Comparison of ENCODE assay signal across 8 cellular contexts in genomic region chr3:23805881-23806321, GRCh38. TPM values are rescaled to one million over a fixed set of nuclear protein-coding genes. Genes with fewer than 3 reads are reported as not detected.
DNase-seq lines count a peak whose midpoint lies in the region; ATAC-seq and TF ChIP-seq lines count a peak whose summit lies in the region.

Gene UBE2E1, plus strand, starts transcription at chr3:23805955. Its CDS starts 1,315 bp downstream, at chr3:23807270.

- H3K9me3 Mint-ChIP-seq in mesothelial cell of epicardium: no peaks in the 10 kb centered on the region

- peaks cover 43% of the 10 kb centered on the region for H3K4me1 Mint-ChIP-seq in mesothelial cell of epicardium

- TF ChIP-seq CTCF in AG04449 (IDR thresholded peaks at IDR 0.05; ENCODE audit: insufficient read depth, low read length, missing control alignments) (no peak), mesothelial cell of epicardium (IDR thresholded peaks at IDR 0.05; ENCODE audit: unreplicated experiment) (no peak)

- in situ Hi-C loops in endometrial microvascular endothelial cells (cut with HindIII; ENCODE audit: inconsistent ontology term, low pct_unique_long_range_greater_than_20kb, low sequenced_read_pairs): no loop called here

- H3K4me3 Mint-ChIP-seq in mesothelial cell of epicardium: peak within 1 kb of the TSS; percentile 96

- ATAC-seq in GM18519 (IDR thresholded peaks at IDR 0.05; ENCODE audit: low FRiP score, unreplicated experiment) (peak; percentile 62), HG03039 (IDR thresholded peaks at IDR 0.05; ENCODE audit: unreplicated experiment) (peak; percentile 62)

- POLR2A ChIA-PET in AG04449 (lab: Yijun Ruan, JAX): no interaction called here

- CTCF ChIA-PET in AG04449 (lab: Yijun Ruan, JAX): no interaction called here

- DNase-seq in AG04449 (ENCODE audit: low read depth, low spot score): peak; percentile 10
- peak; percentile 79 for DNase-seq in NOMO-1 treated with DMSO at 0.1 percent for 48 hours (lab: John Stamatoyannopoulos, UW; ENCODE audit: unreplicated experiment)
- DNase-seq in activated CD8-positive, alpha-beta memory T cell treated with anti-CD3 and anti-CD28 coated beads, Interleukin-2, amount 50 U/mL, for 1 hour (ENCODE audit: extremely low read depth): peak; percentile 25
- peak; percentile 32 to 67 for DNase-seq in mesothelial cell of epicardium (ENCODE audit: low spot score in 2 of 2, unreplicated experiment in 2 of 2)
- peak; percentile 37 to 54 for DNase-seq in stimulated activated CD8-positive, alpha-beta memory T cell treated with anti-CD3 and anti-CD28 coated beads, Interleukin-4, amount 100 ng/mL, for 4 hours (ENCODE audit: low read depth in 2 of 2, low spot score in 1 of 2)

- H3K27me3 Mint-ChIP-seq in mesothelial cell of epicardium (ENCODE audit: low read depth): no peaks in the 10 kb centered on the region

- peak within 1 kb of the TSS; percentile 73 for H3K4me3 ChIP-seq in AG04449 (ENCODE audit: low read depth, low read length)

- peaks cover 2% of the 10 kb centered on the region for H3K36me3 Mint-ChIP-seq in mesothelial cell of epicardium

- H3K27ac Mint-ChIP-seq in mesothelial cell of epicardium: peak within 1 kb of the TSS; percentile 95

RNA-seq across cellular contexts. Expression of gene UBE2E1, which starts in this region (rescaled TPM):
- total RNA-seq in endometrial microvascular endothelial cells (ENCODE audit: inconsistent ontology term) (151 TPM), mesothelial cell of epicardium (89.9 to 93.3 TPM (median 90.4 TPM) in 3 replicates)

Comparison
In these comparisons a context has a peak if more than half of its experiments do, and no peak if none do; other contexts are left out.
1. Peak in every context shown above with its lines: DNase-seq, ATAC-seq and H3K4me3 ChIP-seq.
2. DNase-seq: peak in every context shown above with its lines; median percentile 79 in NOMO-1 treated with DMSO at 0.1 percent for 48 hours; 50 in mesothelial cell of epicardium; 46 in stimulated activated CD8-positive, alpha-beta memory T cell treated with anti-CD3 and anti-CD28 coated beads, Interleukin-4, amount 100 ng/mL, for 4 hours; 25 in activated CD8-positive, alpha-beta memory T cell treated with anti-CD3 and anti-CD28 coated beads, Interleukin-2, amount 50 U/mL, for 1 hour; 10 in AG04449.